In genomic region chr16:11797166-11797956, GRCh38 we compare ENCODE assay signal across 1 cellular context.
TF ChIP-seq lines count a peak whose summit lies in the region.

A gene with protein sequence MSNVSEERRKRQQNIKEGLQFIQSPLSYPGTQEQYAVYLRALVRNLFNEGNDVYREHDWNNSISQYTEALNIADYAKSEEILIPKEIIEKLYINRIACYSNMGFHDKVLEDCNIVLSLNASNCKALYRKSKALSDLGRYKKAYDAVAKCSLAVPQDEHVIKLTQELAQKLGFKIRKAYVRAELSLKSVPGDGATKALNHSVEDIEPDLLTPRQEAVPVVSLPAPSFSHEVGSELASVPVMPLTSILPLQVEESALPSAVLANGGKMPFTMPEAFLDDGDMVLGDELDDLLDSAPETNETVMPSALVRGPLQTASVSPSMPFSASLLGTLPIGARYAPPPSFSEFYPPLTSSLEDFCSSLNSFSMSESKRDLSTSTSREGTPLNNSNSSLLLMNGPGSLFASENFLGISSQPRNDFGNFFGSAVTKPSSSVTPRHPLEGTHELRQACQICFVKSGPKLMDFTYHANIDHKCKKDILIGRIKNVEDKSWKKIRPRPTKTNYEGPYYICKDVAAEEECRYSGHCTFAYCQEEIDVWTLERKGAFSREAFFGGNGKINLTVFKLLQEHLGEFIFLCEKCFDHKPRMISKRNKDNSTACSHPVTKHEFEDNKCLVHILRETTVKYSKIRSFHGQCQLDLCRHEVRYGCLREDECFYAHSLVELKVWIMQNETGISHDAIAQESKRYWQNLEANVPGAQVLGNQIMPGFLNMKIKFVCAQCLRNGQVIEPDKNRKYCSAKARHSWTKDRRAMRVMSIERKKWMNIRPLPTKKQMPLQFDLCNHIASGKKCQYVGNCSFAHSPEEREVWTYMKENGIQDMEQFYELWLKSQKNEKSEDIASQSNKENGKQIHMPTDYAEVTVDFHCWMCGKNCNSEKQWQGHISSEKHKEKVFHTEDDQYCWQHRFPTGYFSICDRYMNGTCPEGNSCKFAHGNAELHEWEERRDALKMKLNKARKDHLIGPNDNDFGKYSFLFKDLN (minus strand): TSS chr16:11797258. CDS start chr16:11782354, 14,904 bp downstream.

TF ChIP-seq in HepG2, 621 proteins besides CTCF, POLR2A, EP300 and RAD21 (continued from another document):
- TF ChIP-seq, protein P1, sequence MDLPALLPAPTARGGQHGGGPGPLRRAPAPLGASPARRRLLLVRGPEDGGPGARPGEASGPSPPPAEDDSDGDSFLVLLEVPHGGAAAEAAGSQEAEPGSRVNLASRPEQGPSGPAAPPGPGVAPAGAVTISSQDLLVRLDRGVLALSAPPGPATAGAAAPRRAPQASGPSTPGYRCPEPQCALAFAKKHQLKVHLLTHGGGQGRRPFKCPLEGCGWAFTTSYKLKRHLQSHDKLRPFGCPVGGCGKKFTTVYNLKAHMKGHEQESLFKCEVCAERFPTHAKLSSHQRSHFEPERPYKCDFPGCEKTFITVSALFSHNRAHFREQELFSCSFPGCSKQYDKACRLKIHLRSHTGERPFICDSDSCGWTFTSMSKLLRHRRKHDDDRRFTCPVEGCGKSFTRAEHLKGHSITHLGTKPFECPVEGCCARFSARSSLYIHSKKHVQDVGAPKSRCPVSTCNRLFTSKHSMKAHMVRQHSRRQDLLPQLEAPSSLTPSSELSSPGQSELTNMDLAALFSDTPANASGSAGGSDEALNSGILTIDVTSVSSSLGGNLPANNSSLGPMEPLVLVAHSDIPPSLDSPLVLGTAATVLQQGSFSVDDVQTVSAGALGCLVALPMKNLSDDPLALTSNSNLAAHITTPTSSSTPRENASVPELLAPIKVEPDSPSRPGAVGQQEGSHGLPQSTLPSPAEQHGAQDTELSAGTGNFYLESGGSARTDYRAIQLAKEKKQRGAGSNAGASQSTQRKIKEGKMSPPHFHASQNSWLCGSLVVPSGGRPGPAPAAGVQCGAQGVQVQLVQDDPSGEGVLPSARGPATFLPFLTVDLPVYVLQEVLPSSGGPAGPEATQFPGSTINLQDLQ (CRISPR knock-in tag; IDR thresholded peaks at IDR 0.05), result no peak
- TF ChIP-seq TGIF2 (CRISPR knock-in tag; IDR thresholded peaks at IDR 0.05), result peak; percentile 87
- TF ChIP-seq ZSCAN25 (CRISPR knock-in tag; IDR thresholded peaks at IDR 0.05), result 0 out of 2 replicates have a peak, but pooled peaks have one; percentile 14
- peak; percentile 89 for TF ChIP-seq ZNF329 (CRISPR knock-in tag; IDR thresholded peaks at IDR 0.05; ENCODE audit: low read depth)
- peak; percentile 93 for TF ChIP-seq IRF1 (CRISPR knock-in tag; IDR thresholded peaks at IDR 0.05; ENCODE audit: low read depth)
- no peak for TF ChIP-seq MAFG (CRISPR knock-in tag; IDR thresholded peaks at IDR 0.05)
